In genomic region chr11:65851811-65852507, GRCh38 we compare ENCODE assay signal across 12 cellular contexts. TPM values are rescaled to one million over a fixed set of nuclear protein-coding genes. Genes with fewer than 3 reads are reported as not detected.
DNase-seq lines count a peak whose midpoint lies in the region; ATAC-seq, FAIRE-seq and TF ChIP-seq lines count a peak whose summit lies in the region.
"Had no signal": no experiment of that assay in that cellular context is flagged by ENCODE, and none has a peak within 500 bp of the region (broad histone marks: within the 10 kb centered on the region; RNA-seq: fewer than 3 reads in every experiment).

No MANE protein-coding gene starts in this region.

- POLR2A ChIA-PET in RWPE1 (lab: Yijun Ruan, JAX; ENCODE audit: low non-redundant PET) (interaction anchor here (0.6 kb wide), 2 partner anchors 36 to 198 kb away, joined by 3 to 6 read pairs; partner anchors contain the start of gene FIBP), endothelial cell of umbilical vein (lab: Charles Lee) (interaction anchor here (1.0 to 1.2 kb wide), 2 partner anchors 8 to 38 kb away, joined by 3 read pairs; no protein-coding TSS in a partner anchor)

- no peak overlapping the region for H3K9ac ChIP-seq in endothelial cell of umbilical vein (replicated peaks; ENCODE audit: extremely low read depth, insufficient read depth, low read length)

- no peak for FAIRE-seq in endothelial cell of umbilical vein (lab: Jason Lieb, UNC)
- FAIRE-seq: GM19239, kidney had no signal

- H3K79me2 ChIP-seq in endothelial cell of umbilical vein (ENCODE audit: control insufficient read depth, insufficient read depth, low read length) = peaks cover 39% of the 10 kb centered on the region

- H3K27ac ChIP-seq in cardiac muscle cell = peak overlapping the region; percentile 14
- H3K27ac ChIP-seq in RWPE1 = peak overlapping the region; percentile 39
- no peak overlapping the region for H3K27ac ChIP-seq in endothelial cell of umbilical vein (ENCODE audit: insufficient read depth, low read depth, low read length)
- H3K27ac ChIP-seq: coronary artery had no signal

- H3K4me1 ChIP-seq in cardiac muscle cell (ENCODE audit: low read depth) (peaks cover 5% of the 10 kb centered on the region), endothelial cell of umbilical vein (ENCODE audit: control insufficient read depth, extremely low read depth, insufficient read depth, low read length) (peaks cover 15% of the 10 kb centered on the region)

- H4K20me1 ChIP-seq in endothelial cell of umbilical vein (replicated peaks; ENCODE audit: control insufficient read depth, extremely low read depth, insufficient read depth, low read length) = peaks cover 9% of the 10 kb centered on the region

- H3K4me3 ChIP-seq in cardiac muscle cell (no peak overlapping the region), endothelial cell of umbilical vein (replicated peaks in 1 of 3; ENCODE audit: insufficient read depth in 1 of 3, low read depth in 1 of 3, low read length in 3 of 3) (no peak overlapping the region)
- H3K4me3 ChIP-seq: coronary artery had no signal

- ATAC-seq in HG03432 (IDR thresholded peaks at IDR 0.05; ENCODE audit: unreplicated experiment) = no peak

- peak overlapping the region; percentile 47 for H3K4me3 Mint-ChIP-seq in type B pancreatic cell
- H3K4me3 Mint-ChIP-seq: naive thymus-derived CD4-positive, alpha-beta T cell had no signal

- BruUV-seq in endothelial cell of umbilical vein (replicated peaks; lab: Mats Ljungman, UMichigan) = no TSS peak

- H3K4me1 Mint-ChIP-seq in type B pancreatic cell (ENCODE audit: unreplicated experiment) = peaks cover 20% of the 10 kb centered on the region

- H3K27me3 ChIP-seq in cardiac muscle cell (no peaks in the 10 kb centered on the region), endothelial cell of umbilical vein (ENCODE audit: control insufficient read depth in 2 of 2, insufficient read depth in 2 of 2, low read length in 2 of 2) (no peaks in the 10 kb centered on the region)

- H3K36me3 Mint-ChIP-seq in type B pancreatic cell = peaks cover 38% of the 10 kb centered on the region

- TF ChIP-seq CTCF in cardiac muscle cell (IDR thresholded peaks at IDR 0.05; ENCODE audit: low read depth, low read length) (no peak), RWPE1 (conservative IDR thresholded peaks at IDR 0.05; ENCODE audit: low read depth) (no peak), endothelial cell of umbilical vein (IDR thresholded peaks at IDR 0.05; ENCODE audit: extremely low read depth in 1 of 2, insufficient read depth in 1 of 2, low read depth in 1 of 2, low read length in 2 of 2) (no peak), type B pancreatic cell (conservative IDR thresholded peaks at IDR 0.05) (no peak)

- no peak overlapping the region for H3K4me2 ChIP-seq in endothelial cell of umbilical vein (ENCODE audit: insufficient read depth, low read length)

- no peaks in the 10 kb centered on the region for H3K9me3 Mint-ChIP-seq in type B pancreatic cell

- DNase-seq in cardiac muscle cell (ENCODE audit: low read depth in 1 of 2, low spot score in 1 of 2) = no peak
- DNase-seq in cardiac septum (ENCODE audit: low spot score) = no peak
- DNase-seq in RWPE1 (ENCODE audit: low spot score) = no peak
- no peak for DNase-seq in endothelial cell of umbilical vein (ENCODE audit: low read depth, low spot score)
- DNase-seq in type B pancreatic cell (ENCODE audit: extremely low spot score, unreplicated experiment) = no peak
- DNase-seq in inferior parietal cortex (ENCODE audit: extremely low spot score) = no peak
- DNase-seq in central memory CD4-positive, alpha-beta T cell = no peak
- DNase-seq: naive thymus-derived CD4-positive, alpha-beta T cell had no signal

- no peaks in the 10 kb centered on the region for H3K9me3 ChIP-seq in cardiac muscle cell (ENCODE audit: low read depth)
- H3K9me3 ChIP-seq in endothelial cell of umbilical vein (replicated peaks; ENCODE audit: control insufficient read depth, insufficient read depth, low read length) = no peaks in the 10 kb centered on the region

- H3K36me3 ChIP-seq in cardiac muscle cell (peaks cover 33% of the 10 kb centered on the region), endothelial cell of umbilical vein (ENCODE audit: control insufficient read depth in 2 of 2, extremely low read depth in 1 of 2, insufficient read depth in 2 of 2, low read length in 2 of 2) (peaks cover 36 to 44% of the 10 kb centered on the region in 2 experiments)

- TF ChIP-seq POLR2A in endothelial cell of umbilical vein (IDR thresholded peaks at IDR 0.05; ENCODE audit: low read depth, low read length) = peak; percentile 52

- CTCF ChIA-PET in RWPE1 (lab: Yijun Ruan, JAX) = interaction anchor here (0.7 to 1.2 kb wide), 6 partner anchors 9 to 141 kb away, joined by 3 to 12 read pairs (median 3); partner anchors contain the start of gene MUS81
- CTCF ChIA-PET in endothelial cell of umbilical vein (lab: Charles Lee) = interaction anchor here (0.8 to 3.7 kb wide), 8 partner anchors 8 to 137 kb away, joined by 3 to 18 read pairs (median 4); partner anchors contain the start of genes FIBP and MUS81

- H3K27me3 Mint-ChIP-seq in type B pancreatic cell = peaks cover 6% of the 10 kb centered on the region
- H3K27me3 Mint-ChIP-seq: naive thymus-derived CD4-positive, alpha-beta T cell had no signal

- H2AFZ ChIP-seq in endothelial cell of umbilical vein (ENCODE audit: low read depth, low read length) = no peak overlapping the region

- H3K27ac Mint-ChIP-seq in type B pancreatic cell = peak overlapping the region; percentile 60

- no peaks in the 10 kb centered on the region for H3K9me1 ChIP-seq in endothelial cell of umbilical vein (replicated peaks; ENCODE audit: control insufficient read depth, extremely low read depth, insufficient read depth, low read length)

- intact Hi-C loops in cardiac septum (cut with DNase I) (no loop called here), endothelial cell of umbilical vein (cut with micrococcal nuclease) (no loop called here)

- dilution Hi-C loops in endothelial cell of umbilical vein (cut with MboI; ENCODE audit: extremely low pct_ligation_motif_present, low sequenced_read_pairs) = no loop called here

RNA-seq across cellular contexts. Expression of gene CFL1, which starts 6.0 kb away (rescaled TPM):
- 974 and 1,709 TPM in 2 replicates for total RNA-seq in cardiac muscle cell
- polyA plus RNA-seq in cardiac muscle cell = 1,641 and 2,660 TPM in 2 replicates
- 434 TPM for total RNA-seq in cardiac septum
- 1,783 and 1,844 TPM in 2 replicates for total RNA-seq in endothelial cell of umbilical vein
- 2,403 and 2,689 TPM in 2 replicates for polyA plus RNA-seq in endothelial cell of umbilical vein
- 2,884 and 3,285 TPM in 2 replicates for polyA plus RNA-seq in endothelial cell of umbilical vein (2011; cell fraction: cytosol; rRNA removed)
- polyA plus RNA-seq in endothelial cell of umbilical vein (2011; cell fraction: nucleus; rRNA removed) = 927 and 1,270 TPM in 2 replicates
- polyA plus RNA-seq in endothelial cell of umbilical vein (2012) = 1,817 and 1,850 TPM in 2 replicates
- 1,737 and 1,829 TPM in 2 replicates for polyA minus RNA-seq in endothelial cell of umbilical vein
- polyA minus RNA-seq in endothelial cell of umbilical vein (2011; cell fraction: cytosol; rRNA and poly(A)+ RNA removed) = 662 TPM
- 250 and 287 TPM in 2 replicates for polyA minus RNA-seq in endothelial cell of umbilical vein (2011; cell fraction: nucleus; rRNA and poly(A)+ RNA removed)
- total RNA-seq in type B pancreatic cell (ENCODE audit: low replicate concordance) = 947 and 981 TPM in 2 replicates

RNA-seq across cellular contexts. Expression of gene MUS81, which starts 8.3 kb away (rescaled TPM):
- 74.3 and 88.9 TPM in 2 replicates for total RNA-seq in cardiac muscle cell
- 80.3 and 82.7 TPM in 2 replicates for polyA plus RNA-seq in cardiac muscle cell
- 37.6 TPM for total RNA-seq in cardiac septum
- 68.4 and 76.9 TPM in 2 replicates for total RNA-seq in endothelial cell of umbilical vein
- 57.9 and 64.5 TPM in 2 replicates for polyA plus RNA-seq in endothelial cell of umbilical vein
- polyA plus RNA-seq in endothelial cell of umbilical vein (2011; cell fraction: cytosol; rRNA removed) = 26.7 and 34.0 TPM in 2 replicates
- 262 and 327 TPM in 2 replicates for polyA plus RNA-seq in endothelial cell of umbilical vein (2011; cell fraction: nucleus; rRNA removed)
- 54.5 and 57.8 TPM in 2 replicates for polyA plus RNA-seq in endothelial cell of umbilical vein (2012)
- polyA minus RNA-seq in endothelial cell of umbilical vein = 37.4 and 54.2 TPM in 2 replicates
- 31.4 TPM for polyA minus RNA-seq in endothelial cell of umbilical vein (2011; cell fraction: cytosol; rRNA and poly(A)+ RNA removed)
- polyA minus RNA-seq in endothelial cell of umbilical vein (2011; cell fraction: nucleus; rRNA and poly(A)+ RNA removed) = 46.3 and 80.5 TPM in 2 replicates
- total RNA-seq in type B pancreatic cell (ENCODE audit: low replicate concordance) = 67.9 and 72.4 TPM in 2 replicates

RNA-seq across cellular contexts. Expression of gene SNX32, which starts 18.2 kb away (rescaled TPM):
- total RNA-seq in cardiac muscle cell (5.9 and 6.0 TPM in 2 replicates), cardiac septum (0.54 TPM), endothelial cell of umbilical vein (1.0 TPM in 1 of 2 replicates, not detected in the other), type B pancreatic cell (ENCODE audit: low replicate concordance) (0.76 and 4.2 TPM in 2 replicates)
- polyA plus RNA-seq in cardiac muscle cell (13.2 and 21.4 TPM in 2 replicates), endothelial cell of umbilical vein (0.19 and 0.29 TPM in 2 replicates)
- polyA plus RNA-seq in endothelial cell of umbilical vein (2011; cell fraction: cytosol; rRNA removed) = 0.05 and 0.13 TPM in 2 replicates
- polyA plus RNA-seq in endothelial cell of umbilical vein (2011; cell fraction: nucleus; rRNA removed) = 1.3 and 1.9 TPM in 2 replicates
- 1.6 and 2.5 TPM in 2 replicates for polyA plus RNA-seq in endothelial cell of umbilical vein (2012)
- 0.17 and 0.66 TPM in 2 replicates for polyA minus RNA-seq in endothelial cell of umbilical vein
- not detected for polyA minus RNA-seq in endothelial cell of umbilical vein (2011; cell fraction: cytosol; rRNA and poly(A)+ RNA removed)
- polyA minus RNA-seq in endothelial cell of umbilical vein (2011; cell fraction: nucleus; rRNA and poly(A)+ RNA removed) = 0.14 and 0.67 TPM in 2 replicates

RNA-seq across cellular contexts. Expression of gene EFEMP2, which starts 20.6 kb away (rescaled TPM):
- total RNA-seq in cardiac muscle cell (138 and 161 TPM in 2 replicates), cardiac septum (118 TPM), endothelial cell of umbilical vein (76.5 and 81.7 TPM in 2 replicates), type B pancreatic cell (ENCODE audit: low replicate concordance) (5.5 and 24.5 TPM in 2 replicates)
- polyA plus RNA-seq in cardiac muscle cell (216 and 267 TPM in 2 replicates), endothelial cell of umbilical vein (207 and 259 TPM in 2 replicates)
- polyA plus RNA-seq in endothelial cell of umbilical vein (2011; cell fraction: cytosol; rRNA removed) = 88.3 and 121 TPM in 2 replicates
- polyA plus RNA-seq in endothelial cell of umbilical vein (2011; cell fraction: nucleus; rRNA removed) = 185 and 210 TPM in 2 replicates
- 43.3 and 91.5 TPM in 2 replicates for polyA plus RNA-seq in endothelial cell of umbilical vein (2012)
- polyA minus RNA-seq in endothelial cell of umbilical vein = 56.8 and 65.1 TPM in 2 replicates
- polyA minus RNA-seq in endothelial cell of umbilical vein (2011; cell fraction: cytosol; rRNA and poly(A)+ RNA removed) = not detected
- polyA minus RNA-seq in endothelial cell of umbilical vein (2011; cell fraction: nucleus; rRNA and poly(A)+ RNA removed) = 29.8 and 52.5 TPM in 2 replicates

RNA-seq across cellular contexts. Expression of gene CTSW, which starts 27.7 kb away (rescaled TPM):
- total RNA-seq in cardiac muscle cell (not detected in 2 replicates), cardiac septum (0.83 TPM), endothelial cell of umbilical vein (not detected in 2 replicates), type B pancreatic cell (ENCODE audit: low replicate concordance) (not detected in 2 replicates)
- polyA plus RNA-seq in cardiac muscle cell (0.60 TPM in 1 of 2 replicates, not detected in the other), endothelial cell of umbilical vein (not detected in 2 replicates)
- 0.04 and 0.05 TPM in 2 replicates for polyA plus RNA-seq in endothelial cell of umbilical vein (2011; cell fraction: cytosol; rRNA removed)
- polyA plus RNA-seq in endothelial cell of umbilical vein (2011; cell fraction: nucleus; rRNA removed) = 0.16 TPM in 1 of 2 replicates, not detected in the other
- 0.16 and 0.50 TPM in 2 replicates for polyA plus RNA-seq in endothelial cell of umbilical vein (2012)
- not detected in 2 replicates for polyA minus RNA-seq in endothelial cell of umbilical vein
- not detected for polyA minus RNA-seq in endothelial cell of umbilical vein (2011; cell fraction: cytosol; rRNA and poly(A)+ RNA removed)
- not detected in 2 replicates for polyA minus RNA-seq in endothelial cell of umbilical vein (2011; cell fraction: nucleus; rRNA and poly(A)+ RNA removed)
